ENCODE assay signal across 9 cellular contexts in genomic region chr16:67190448-67191399, GRCh38.
A peak's percentile ranks its signal among the peaks of the same experiment; 100 is the strongest.
DNase-seq lines count a peak whose midpoint lies in the region; ATAC-seq and TF ChIP-seq lines count a peak whose summit lies in the region.
"Had no signal": no experiment of that assay in that cellular context is flagged by ENCODE, and none has a peak within 500 bp of the region (broad histone marks: within the 10 kb centered on the region; RNA-seq: fewer than 3 reads in every experiment).

No MANE protein-coding gene starts in this region.

- no peaks in the 10 kb centered on the region for H3K27me3 ChIP-seq in effector memory CD4-positive, alpha-beta T cell (replicated peaks; ENCODE audit: control insufficient read depth, insufficient read depth, low read length, poor library complexity, severe bottlenecking)

- peaks cover 26% of the 10 kb centered on the region for H3K4me1 ChIP-seq in effector memory CD4-positive, alpha-beta T cell (ENCODE audit: control insufficient read depth, insufficient read depth, low read length, poor library complexity, severe bottlenecking)

- H3K27ac ChIP-seq in effector memory CD4-positive, alpha-beta T cell (ENCODE audit: insufficient read depth, low read length, poor library complexity, severe bottlenecking) = no peak overlapping the region

- no peak for DNase-seq in T-helper 1 cell
- DNase-seq in HUDEP-2 (lab: John Stamatoyannopoulos, UW; ENCODE audit: unreplicated experiment in 76 of 76) = peak in 44 of 76 experiments; percentile 13 to 68 (median 32)
- no peak for DNase-seq in activated naive CD8-positive, alpha-beta T cell treated with anti-CD3 and anti-CD28 coated beads, Interleukin-2, amount 50 U/mL, for 24 hours
- no peak for DNase-seq in effector memory CD4-positive, alpha-beta T cell
- no peak for DNase-seq in kidney tubule cell (ENCODE audit: low spot score)
- DNase-seq: activated naive CD4-positive, alpha-beta T cell had no signal

- H3K27me3 Mint-ChIP-seq in T-helper 1 cell treated with Interleukin-12 subunit alpha and Interleukin-12 subunit beta and Interleukin-4 antibody, amounts not matched to agents 30 μg/mL and 1 μg/mL, for 36 hours (ENCODE audit: low read depth) = peaks cover under 1% of the 10 kb centered on the region
- H3K27me3 Mint-ChIP-seq in activated naive CD8-positive, alpha-beta T cell treated with anti-CD3 and anti-CD28 coated beads, Interleukin-2, amount 50 U/mL, for 24 hours = peaks cover under 1% of the 10 kb centered on the region
- H3K27me3 Mint-ChIP-seq in nephron (ENCODE audit: low read depth) = peaks cover 3% of the 10 kb centered on the region

- H3K4me3 Mint-ChIP-seq in T-helper 1 cell treated with Interleukin-12 subunit alpha and Interleukin-12 subunit beta and Interleukin-4 antibody, amounts not matched to agents 30 μg/mL and 1 μg/mL, for 36 hours = peak overlapping the region; percentile 89
- peak overlapping the region; percentile 90 for H3K4me3 Mint-ChIP-seq in activated naive CD8-positive, alpha-beta T cell treated with anti-CD3 and anti-CD28 coated beads, Interleukin-2, amount 50 U/mL, for 24 hours
- H3K4me3 Mint-ChIP-seq in nephron = peak overlapping the region; percentile 86 to 93 (median 89)

- peaks cover 24% of the 10 kb centered on the region for H3K4me1 Mint-ChIP-seq in T-helper 1 cell treated with Interleukin-12 subunit alpha and Interleukin-12 subunit beta and Interleukin-4 antibody, amounts not matched to agents 30 μg/mL and 1 μg/mL, for 36 hours (ENCODE audit: low read depth)
- peaks cover 31% of the 10 kb centered on the region for H3K4me1 Mint-ChIP-seq in activated naive CD8-positive, alpha-beta T cell treated with anti-CD3 and anti-CD28 coated beads, Interleukin-2, amount 50 U/mL, for 24 hours
- H3K4me1 Mint-ChIP-seq in nephron = peaks cover 26% of the 10 kb centered on the region

- ATAC-seq in activated naive CD8-positive, alpha-beta T cell treated with anti-CD3 and anti-CD28 coated beads, Interleukin-2, amount 50 U/mL, for 24 hours = no peak
- no peak for ATAC-seq in GM19328 (IDR thresholded peaks at IDR 0.05; ENCODE audit: unreplicated experiment)

- H3K9me3 Mint-ChIP-seq in T-helper 1 cell treated with Interleukin-12 subunit alpha and Interleukin-12 subunit beta and Interleukin-4 antibody, amounts not matched to agents 30 μg/mL and 1 μg/mL, for 36 hours = no peaks in the 10 kb centered on the region
- no peaks in the 10 kb centered on the region for H3K9me3 Mint-ChIP-seq in activated naive CD8-positive, alpha-beta T cell treated with anti-CD3 and anti-CD28 coated beads, Interleukin-2, amount 50 U/mL, for 24 hours
- H3K9me3 Mint-ChIP-seq in nephron = no peaks in the 10 kb centered on the region

- H3K36me3 Mint-ChIP-seq in T-helper 1 cell treated with Interleukin-12 subunit alpha and Interleukin-12 subunit beta and Interleukin-4 antibody, amounts not matched to agents 30 μg/mL and 1 μg/mL, for 36 hours (ENCODE audit: low read depth) = peaks cover 22% of the 10 kb centered on the region
- H3K36me3 Mint-ChIP-seq in activated naive CD8-positive, alpha-beta T cell treated with anti-CD3 and anti-CD28 coated beads, Interleukin-2, amount 50 U/mL, for 24 hours (ENCODE audit: low read depth) = peaks cover 27% of the 10 kb centered on the region
- peaks cover 16% of the 10 kb centered on the region for H3K36me3 Mint-ChIP-seq in nephron (ENCODE audit: low read depth)

- H3K36me3 ChIP-seq in effector memory CD4-positive, alpha-beta T cell (ENCODE audit: control insufficient read depth, insufficient read depth, low read length) = peaks cover 15% of the 10 kb centered on the region

- H3K27ac Mint-ChIP-seq in T-helper 1 cell treated with Interleukin-12 subunit alpha and Interleukin-12 subunit beta and Interleukin-4 antibody, amounts not matched to agents 30 μg/mL and 1 μg/mL, for 36 hours = no peak overlapping the region
- H3K27ac Mint-ChIP-seq in activated naive CD8-positive, alpha-beta T cell treated with anti-CD3 and anti-CD28 coated beads, Interleukin-2, amount 50 U/mL, for 24 hours = peak overlapping the region; percentile 79
- H3K27ac Mint-ChIP-seq in nephron = peak overlapping the region in 2 of 3 experiments; percentile 6 to 23

- H3K4me3 ChIP-seq in effector memory CD4-positive, alpha-beta T cell (ENCODE audit: insufficient read depth, low read depth, low read length, poor library complexity, severe bottlenecking) = no peak overlapping the region

- H3K9me3 ChIP-seq in effector memory CD4-positive, alpha-beta T cell (ENCODE audit: control insufficient read depth, low read length) = no peaks in the 10 kb centered on the region

- no peak for TF ChIP-seq CTCF in nephron (IDR thresholded peaks at IDR 0.05; ENCODE audit: unreplicated experiment in 3 of 3)

Comparison
In these comparisons a context has a peak if more than half of its experiments do, and no peak if none do; other contexts are left out.
1. DNase-seq: peak in HUDEP-2 (44 of 76); none in T-helper 1 cell (0 of 5), activated naive CD8-positive, alpha-beta T cell treated with anti-CD3 and anti-CD28 coated beads, Interleukin-2, amount 50 U/mL, for 24 hours (single experiment), effector memory CD4-positive, alpha-beta T cell (0 of 3) and kidney tubule cell (single experiment).
2. Peak in every context shown above with its lines, with median percentiles within 50 percentile points of each other: H3K4me3 Mint-ChIP-seq.